Comparison of ENCODE assay signal across 18 cellular contexts in the genomic region with DNA sequence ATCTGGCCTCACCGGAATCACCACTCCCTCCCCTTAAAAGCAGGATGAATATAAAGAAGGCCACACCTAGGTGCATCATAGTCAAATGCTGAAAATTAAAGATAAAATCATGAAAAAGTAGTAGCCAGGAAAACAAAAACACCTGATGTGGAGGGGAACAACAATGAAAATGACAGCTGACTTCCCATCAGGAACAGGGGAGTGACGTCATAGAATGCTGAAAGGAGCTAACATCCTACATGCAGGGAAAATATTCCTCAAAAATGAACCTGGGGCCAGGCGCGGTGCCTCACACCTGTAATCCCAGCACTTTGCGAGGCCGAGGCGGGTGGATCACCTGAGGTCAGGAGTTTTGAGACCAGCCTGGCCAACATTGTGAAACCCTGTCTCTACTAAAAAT.
DNase-seq lines count a peak whose midpoint lies in the region; ATAC-seq, FAIRE-seq and TF ChIP-seq lines count a peak whose summit lies in the region.
"Had no signal": no experiment of that assay in that cellular context is flagged by ENCODE, and none has a peak within 500 bp of the region (broad histone marks: within the 10 kb centered on the region; RNA-seq: fewer than 3 reads in every experiment).

No MANE protein-coding gene starts in this region.

- no peak for DNase-seq in HepG2 (ENCODE audit: low spot score)
- DNase-seq in right lobe of liver = no peak
- no peak for DNase-seq in GM12878 (ENCODE audit: low read depth, low spot score)
- no peak for DNase-seq in endothelial cell (ENCODE audit: low spot score)
- DNase-seq in trophoblast cell = peak; percentile 9 to 35
- no peak for DNase-seq in urothelium cell line (ENCODE audit: low spot score)
- DNase-seq in activated naive CD8-positive, alpha-beta T cell treated with anti-CD3 and anti-CD28 coated beads for 36 hours = no peak
- no peak for DNase-seq in NOMO-1 treated with dmso at 0.1 percent for 144 hours (lab: John Stamatoyannopoulos, UW; ENCODE audit: unreplicated experiment)
- DNase-seq: ACHN; CD4-positive, alpha-beta memory T cell; DMS153; EL; GM23248 had no signal

- H3K79me2 ChIP-seq in HepG2 (ENCODE audit: insufficient read depth, low read length) (no peaks in the 10 kb centered on the region), GM12878 (ENCODE audit: control insufficient read depth, insufficient read depth, low read length) (no peaks in the 10 kb centered on the region), trophoblast cell (ENCODE audit: control insufficient read depth, insufficient read depth, low read length, poor library complexity) (no peaks in the 10 kb centered on the region)

- H4K20me1 ChIP-seq in HepG2 (ENCODE audit: insufficient read depth, low read length) = no peaks in the 10 kb centered on the region
- no peaks in the 10 kb centered on the region for H4K20me1 ChIP-seq in GM12878 (ENCODE audit: control insufficient read depth, insufficient read depth)

- no peak overlapping the region for H4K91ac ChIP-seq in trophoblast cell (ENCODE audit: low read depth, low read length)

- no peak overlapping the region for H2BK5ac ChIP-seq in trophoblast cell (ENCODE audit: low read depth, low read length, poor library complexity)

- H2AFZ ChIP-seq in HepG2 (ENCODE audit: low read length) (no peak overlapping the region), GM12878 (ENCODE audit: control insufficient read depth, low read depth, low read length) (no peak overlapping the region), trophoblast cell (ENCODE audit: insufficient read depth, low read length, poor library complexity) (no peak overlapping the region)
- H2AFZ ChIP-seq: GM23248 had no signal

- intact Hi-C loops in HepG2 (cut with micrococcal nuclease; ENCODE audit: unreplicated experiment) (loop anchor here (5.0 kb wide), 1 partner anchor 33 kb away; no protein-coding TSS in a partner anchor), right lobe of liver (cut with DNase I) (no loop called here), GM12878 (cut with micrococcal nuclease; ENCODE audit: unreplicated experiment) (no loop called here)

- WGBS in HepG2 (ENCODE audit: low lambda C conversion rate) = 95% methylated on average over 7 of the region's 7 CpGs
- 95% methylated on average over 6 of the region's 7 CpGs for WGBS in right lobe of liver (ENCODE audit: insufficient coverage, low coverage, low lambda C conversion rate, missing lambda C conversion rate)
- WGBS in GM12878 (ENCODE audit: insufficient coverage, insufficient replicate concordance, low lambda C conversion rate, missing lambda C conversion rate) = 85% methylated on average over 7 of the region's 7 CpGs
- whole genome bisulfite sequencing in trophoblast cell (ENCODE audit: extremely low coverage, insufficient coverage, insufficient read length) = no CpG with 5 or more reads among the region's 7 CpGs

- no peaks in the 10 kb centered on the region for H3K36me3 Mint-ChIP-seq in endothelial cell (ENCODE audit: low read depth, unreplicated experiment)
- H3K36me3 Mint-ChIP-seq in activated naive CD8-positive, alpha-beta T cell treated with anti-CD3 and anti-CD28 coated beads for 36 hours = peaks cover 20% of the 10 kb centered on the region

- no peaks in the 10 kb centered on the region for H3K9me3 ChIP-seq in HepG2 (ENCODE audit: low read length)
- H3K9me3 ChIP-seq in right lobe of liver = no peaks in the 10 kb centered on the region
- H3K9me3 ChIP-seq in GM12878 (replicated peaks; ENCODE audit: control insufficient read depth, insufficient read depth, low read length) = no peaks in the 10 kb centered on the region
- no peaks in the 10 kb centered on the region for H3K9me3 ChIP-seq in trophoblast cell (ENCODE audit: insufficient read depth, low read depth, low read length)

- H2BK120ac ChIP-seq in trophoblast cell (ENCODE audit: insufficient read depth, low read length, poor library complexity) = no peak overlapping the region

- TF ChIP-seq EP300 in HepG2 (IDR thresholded peaks at IDR 0.05; ENCODE audit: low read depth in 2 of 2, low read length in 2 of 2) (no peak), HepG2 (CRISPR knock-in tag; IDR thresholded peaks at IDR 0.05; ENCODE audit: borderline replicate concordance) (no peak), GM12878 (IDR thresholded peaks at IDR 0.05; ENCODE audit: borderline replicate concordance in 1 of 2, control insufficient read depth in 1 of 2, low read depth in 2 of 2, low read length in 2 of 2) (no peak)

- H3K4ac ChIP-seq in trophoblast cell (ENCODE audit: low read depth, low read length) = no peak overlapping the region

- no peak overlapping the region for H3K14ac ChIP-seq in trophoblast cell (ENCODE audit: low read length)

- CTCF ChIA-PET in HepG2 (lab: Yijun Ruan, JAX; ENCODE audit: low intra/inter-chr PET ratio, low total read pairs) = no interaction called here
- CTCF ChIA-PET in GM12878 (lab: Yijun Ruan, JAX) = no interaction called here

- BruUV-seq in HepG2 (replicated peaks; lab: Mats Ljungman, UMichigan) (no TSS peak), GM12878 (replicated peaks; lab: Mats Ljungman, UMichigan) (no TSS peak)

- no peak overlapping the region for H3K4me3 Mint-ChIP-seq in endothelial cell (ENCODE audit: unreplicated experiment)
- H3K4me3 Mint-ChIP-seq in activated naive CD8-positive, alpha-beta T cell treated with anti-CD3 and anti-CD28 coated beads for 36 hours = no peak overlapping the region
- H3K4me3 Mint-ChIP-seq: CD4-positive, alpha-beta memory T cell had no signal

- no peak overlapping the region for H2BK12ac ChIP-seq in trophoblast cell (ENCODE audit: low read length)

- no peak overlapping the region for H3K23ac ChIP-seq in trophoblast cell (ENCODE audit: low read length)

- SMC1A ChIA-PET in GM12878 (lab: Charles Lee; ENCODE audit: uncharacterized antibody, unreplicated experiment) = interaction anchor here (0.7 kb wide), 1 partner anchor 40 kb away, joined by 3 read pairs; no protein-coding TSS in a partner anchor

- no peak overlapping the region for H3K18ac ChIP-seq in trophoblast cell (ENCODE audit: low read length)

- no peak overlapping the region for H4K8ac ChIP-seq in trophoblast cell (ENCODE audit: low read depth, low read length)

- H3K27me3 ChIP-seq in HepG2 (ENCODE audit: control insufficient read depth in 1 of 2, insufficient read depth in 2 of 2, low read length in 2 of 2) = no peaks in the 10 kb centered on the region
- H3K27me3 ChIP-seq in right lobe of liver = no peaks in the 10 kb centered on the region
- no peaks in the 10 kb centered on the region for H3K27me3 ChIP-seq in GM12878 (replicated peaks in 1 of 2; ENCODE audit: control insufficient read depth in 2 of 2, insufficient read depth in 2 of 2, low read length in 1 of 2)
- H3K27me3 ChIP-seq in trophoblast cell (ENCODE audit: insufficient read depth, low read length) = no peaks in the 10 kb centered on the region

- H3K27ac ChIP-seq in HepG2 (ENCODE audit: extremely low read length, insufficient read depth, low read length) (no peak overlapping the region), right lobe of liver (no peak overlapping the region), GM12878 (ENCODE audit: control insufficient read depth, insufficient read depth) (no peak overlapping the region), trophoblast cell (ENCODE audit: low read depth, low read length) (no peak overlapping the region)
- H3K27ac ChIP-seq: C4-2B, GM23248 had no signal

- RAD21 ChIA-PET in GM12878 (lab: Charles Lee; ENCODE audit: unreplicated experiment) = no interaction called here

- peaks cover 5% of the 10 kb centered on the region for H3K4me1 Mint-ChIP-seq in endothelial cell (ENCODE audit: unreplicated experiment)
- peaks cover 26% of the 10 kb centered on the region for H3K4me1 Mint-ChIP-seq in activated naive CD8-positive, alpha-beta T cell treated with anti-CD3 and anti-CD28 coated beads for 36 hours

- H3K4me3 ChIP-seq in HepG2 (replicated peaks in 1 of 3; ENCODE audit: insufficient read depth in 1 of 3, low read depth in 2 of 3, low read length in 3 of 3) (no peak overlapping the region), right lobe of liver (no peak overlapping the region), GM12878 (no peak overlapping the region), trophoblast cell (ENCODE audit: low read depth, low read length) (no peak overlapping the region)
- H3K4me3 ChIP-seq: GM23248 had no signal

- FAIRE-seq in HepG2 (lab: Jason Lieb, UNC) (no peak), GM12878 (lab: Jason Lieb, UNC) (no peak), urothelium cell line (lab: Jason Lieb, UNC) (no peak)
- FAIRE-seq: D721Med, G401.6, H54 had no signal

- no peaks in the 10 kb centered on the region for H3K9me3 Mint-ChIP-seq in endothelial cell (ENCODE audit: unreplicated experiment)
- H3K9me3 Mint-ChIP-seq in activated naive CD8-positive, alpha-beta T cell treated with anti-CD3 and anti-CD28 coated beads for 36 hours = peaks cover 2% of the 10 kb centered on the region

- POLR2A ChIA-PET in HepG2 (lab: Yijun Ruan, JAX) (interaction anchor here (1.1 kb wide), 1 partner anchor 29 kb away, joined by 3 read pairs; no protein-coding TSS in a partner anchor), GM12878 (lab: Charles Lee) (no interaction called here)

- in situ Hi-C loops in HepG2 (cut with HindIII; ENCODE audit: extremely low pct_ligation_motif_present, low pct_unique_long_range_greater_than_20kb) (no loop called here), GM12878 (cut with MboI) (no loop called here)

- TF ChIP-seq POLR2A in HepG2 (IDR thresholded peaks at IDR 0.05; ENCODE audit: insufficient read depth in 1 of 2, low read depth in 2 of 2, low read length in 2 of 2) (no peak), right lobe of liver (IDR thresholded peaks at IDR 0.05) (no peak), GM12878 (IDR thresholded peaks at IDR 0.05; ENCODE audit: low read depth, low read length) (no peak)

- H3K9ac ChIP-seq in HepG2 (ENCODE audit: insufficient read depth, low read depth, low read length) = no peak overlapping the region
- no peak overlapping the region for H3K9ac ChIP-seq in GM12878 (ENCODE audit: control insufficient read depth, insufficient read depth, low read length)
- H3K9ac ChIP-seq in trophoblast cell (ENCODE audit: low read length) = no peak overlapping the region
- H3K9ac ChIP-seq: GM23248 had no signal

- ATAC-seq in HepG2 (no peak), right lobe of liver (no peak), GM12878 (no peak)
- ATAC-seq: HCT116 had no signal

- no peaks in the 10 kb centered on the region for H3K79me1 ChIP-seq in trophoblast cell (ENCODE audit: low read length)

- H3K4me2 ChIP-seq in HepG2 (ENCODE audit: low read depth, low read length) (no peak overlapping the region), GM12878 (ENCODE audit: control insufficient read depth, insufficient read depth) (no peak overlapping the region), trophoblast cell (ENCODE audit: low read length) (no peak overlapping the region)

- no peak overlapping the region for H2AK5ac ChIP-seq in trophoblast cell (ENCODE audit: low read length)

- H3K27ac Mint-ChIP-seq in endothelial cell (ENCODE audit: unreplicated experiment) = peak overlapping the region; percentile 67
- H3K27ac Mint-ChIP-seq in activated naive CD8-positive, alpha-beta T cell treated with anti-CD3 and anti-CD28 coated beads for 36 hours = no peak overlapping the region

- H3K36me3 ChIP-seq in HepG2 (replicated peaks in 1 of 2; ENCODE audit: control insufficient read depth in 1 of 2, insufficient read depth in 2 of 2, low read length in 2 of 2) (no peaks in the 10 kb centered on the region), right lobe of liver (no peaks in the 10 kb centered on the region), GM12878 (ENCODE audit: control insufficient read depth in 2 of 2, insufficient read depth in 2 of 2, low read length in 1 of 2) (no peaks in the 10 kb centered on the region; a peak in 1 of 4 replicates), trophoblast cell (ENCODE audit: control insufficient read depth in 1 of 2, insufficient read depth in 2 of 2, low read length in 2 of 2) (peaks cover 2 to 5% of the 10 kb centered on the region in 2 experiments)

- TF ChIP-seq RAD21 in HepG2 (CRISPR knock-in tag; IDR thresholded peaks at IDR 0.05) (no peak), GM12878 (IDR thresholded peaks at IDR 0.05; ENCODE audit: insufficient read depth, low read depth, low read length) (no peak)

- H3K4me1 ChIP-seq in HepG2 (ENCODE audit: insufficient read depth, low read length) (peaks cover 32% of the 10 kb centered on the region), right lobe of liver (peaks cover 0 to 14% (median 6%) of the 10 kb centered on the region in 4 donors), GM12878 (ENCODE audit: control insufficient read depth, insufficient read depth, low read length) (peaks cover 3% of the 10 kb centered on the region; the same call in 1 of the 2 replicates), trophoblast cell (ENCODE audit: control insufficient read depth in 1 of 2, insufficient read depth in 2 of 2, low read length in 2 of 2) (no peaks in the 10 kb centered on the region)

- H4K12ac ChIP-seq in trophoblast cell (ENCODE audit: low read depth, low read length) = no peak overlapping the region

- H3K27me3 Mint-ChIP-seq in endothelial cell (ENCODE audit: unreplicated experiment) = peaks cover 4% of the 10 kb centered on the region
- no peaks in the 10 kb centered on the region for H3K27me3 Mint-ChIP-seq in activated naive CD8-positive, alpha-beta T cell treated with anti-CD3 and anti-CD28 coated beads for 36 hours
- H3K27me3 Mint-ChIP-seq: CD4-positive, alpha-beta memory T cell had no signal

- no peak for TF ChIP-seq CTCF in HepG2 (CRISPR knock-in tag; IDR thresholded peaks at IDR 0.05)
- TF ChIP-seq CTCF in right lobe of liver (IDR thresholded peaks at IDR 0.05) = no peak
- TF ChIP-seq CTCF in GM12878 (IDR thresholded peaks at IDR 0.05 in 2 of 3, conservative IDR thresholded peaks at IDR 0.05 in 1 of 3; ENCODE audit: control insufficient read depth in 2 of 3, extremely low read depth in 1 of 3, insufficient read depth in 1 of 3, low read depth in 3 of 3, low read length in 3 of 3) = no peak
- no peak for TF ChIP-seq CTCF in endothelial cell (IDR thresholded peaks at IDR 0.05; ENCODE audit: unreplicated experiment)

Comparison
In these comparisons a context has a peak if more than half of its experiments do, and no peak if none do; other contexts are left out.
1. DNase-seq: peak in trophoblast cell (2 of 2); none in HepG2 (single experiment), right lobe of liver (0 of 3), GM12878 (single experiment), endothelial cell (single experiment), urothelium cell line (single experiment), activated naive CD8-positive, alpha-beta T cell treated with anti-CD3 and anti-CD28 coated beads for 36 hours (single experiment) and NOMO-1 treated with dmso at 0.1 percent for 144 hours (single experiment).